In the genomic region with DNA sequence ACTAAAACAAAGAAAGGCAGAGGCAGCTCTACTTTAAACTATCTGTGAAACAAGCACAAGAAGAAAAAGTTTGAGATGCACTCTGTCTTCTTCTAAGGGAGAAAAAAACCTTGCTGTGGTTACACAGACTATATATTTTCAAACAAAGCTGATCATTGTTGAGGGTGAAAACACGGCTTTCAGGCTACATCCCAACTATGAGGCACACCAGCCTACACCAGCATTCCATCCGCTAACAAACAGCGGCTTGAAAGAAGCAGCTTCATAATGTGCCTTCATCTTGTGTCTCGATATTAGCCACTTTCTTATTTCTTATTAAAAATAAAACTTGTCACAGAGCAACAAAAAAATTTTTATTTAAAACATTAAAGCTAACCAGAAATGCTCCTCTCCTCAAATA, we compare ENCODE assay signal across 12 cellular contexts.
DNase-seq lines count a peak whose midpoint lies in the region; ATAC-seq and TF ChIP-seq lines count a peak whose summit lies in the region.
"Had no signal": no experiment of that assay in that cellular context is flagged by ENCODE, and none has a peak within 500 bp of the region (broad histone marks: within the 10 kb centered on the region; RNA-seq: fewer than 3 reads in every experiment).

No MANE protein-coding gene starts in this region.

- no peak for ATAC-seq in GM19463 (IDR thresholded peaks at IDR 0.05; ENCODE audit: unreplicated experiment)
- ATAC-seq in aorta (ENCODE audit: low FRiP score) = no peak
- ATAC-seq: naive thymus-derived CD4-positive, alpha-beta T cell; Panc1 had no signal

- TF ChIP-seq CTCF in left ventricle myocardium inferior (IDR thresholded peaks at IDR 0.05; ENCODE audit: borderline replicate concordance) = no peak
- no peak for TF ChIP-seq CTCF in sigmoid colon (IDR thresholded peaks at IDR 0.05)

- no peak for TF ChIP-seq POLR2A in sigmoid colon (IDR thresholded peaks at IDR 0.05)

- H3K4me1 ChIP-seq in HUES48 (ENCODE audit: control insufficient read depth, insufficient read depth, low read length) (peaks cover 24% of the 10 kb centered on the region), left ventricle myocardium inferior (peaks cover 29% of the 10 kb centered on the region), sigmoid colon (peaks cover 0 to 22% (median 5%) of the 10 kb centered on the region in 4 donors), aorta (ENCODE audit: control insufficient read depth in 1 of 2, insufficient read depth in 2 of 2, low read length in 2 of 2) (no peaks in the 10 kb centered on the region)

- H3K4me3 ChIP-seq in HUES48 (ENCODE audit: low read depth, low read length) (no peak overlapping the region), left ventricle myocardium inferior (peak overlapping the region; percentile 26), sigmoid colon (peak overlapping the region in 3 of 4 donors; percentile 9 to 18 (median 17)), aorta (ENCODE audit: low read length in 2 of 2) (no peak overlapping the region)

- WGBS in sigmoid colon, 2 donors = 65 to 77% methylated on average over 4 of the region's 4 CpGs
- WGBS in aorta, 2 donors = 78 to 79% methylated on average over 4 of the region's 4 CpGs

- DNase-seq in astrocyte of the hippocampus (ENCODE audit: low read depth, low spot score) (peak; percentile 63), left ventricle myocardium inferior (no peak), sigmoid colon (no peak), NOMO-1 (lab: John Stamatoyannopoulos, UW; ENCODE audit: unreplicated experiment in 2 of 2) (no peak), activated T-cell treated with anti-CD3 and anti-CD28 coated beads for 4 hours (no peak), aorta (no peak)
- DNase-seq: activated naive CD4-positive, alpha-beta T cell treated with anti-CD3 and anti-CD28 coated beads, Interleukin-2, amount 10 ng/mL, durations not matched to agents 7 days and 5 days; naive thymus-derived CD4-positive, alpha-beta T cell; NCI-H2227 treated with DMSO at 0.1 percent for 48 hours had no signal

- H3K9me3 ChIP-seq in HUES48 (ENCODE audit: control insufficient read depth, insufficient read depth, low read length) (no peaks in the 10 kb centered on the region), left ventricle myocardium inferior (replicated peaks) (no peaks in the 10 kb centered on the region), sigmoid colon (no peaks in the 10 kb centered on the region), aorta (ENCODE audit: control insufficient read depth, low read length) (no peaks in the 10 kb centered on the region)

- H3K27me3 ChIP-seq in HUES48 (ENCODE audit: control insufficient read depth, insufficient read depth, low read length) (no peaks in the 10 kb centered on the region), left ventricle myocardium inferior (ENCODE audit: low read depth) (no peaks in the 10 kb centered on the region), sigmoid colon (no peaks in the 10 kb centered on the region), aorta (ENCODE audit: control insufficient read depth in 1 of 2, insufficient read depth in 2 of 2, low read length in 1 of 2) (no peaks in the 10 kb centered on the region)

- H3K36me3 ChIP-seq in HUES48 (ENCODE audit: control insufficient read depth, insufficient read depth, low read length) = no peaks in the 10 kb centered on the region
- H3K36me3 ChIP-seq in left ventricle myocardium inferior = no peaks in the 10 kb centered on the region
- no peaks in the 10 kb centered on the region for H3K36me3 ChIP-seq in sigmoid colon
- H3K36me3 ChIP-seq in aorta (ENCODE audit: control insufficient read depth in 1 of 2, insufficient read depth in 2 of 2, low read length in 1 of 2) = no peaks in the 10 kb centered on the region

- TF ChIP-seq EP300 in sigmoid colon (IDR thresholded peaks at IDR 0.05) = no peak

- H3K27ac ChIP-seq in HUES48 (ENCODE audit: low read depth, low read length) (peak overlapping the region; percentile 9), left ventricle myocardium inferior (replicated peaks) (peak overlapping the region; percentile 51), sigmoid colon (peak overlapping the region in 3 of 4 donors; percentile 16 to 39 (median 27)), aorta (ENCODE audit: low read depth in 1 of 2, low read length in 2 of 2) (no peak overlapping the region)

- intact Hi-C loops in left ventricle myocardium inferior (cut with micrococcal nuclease) = no loop called here
- intact Hi-C loops in sigmoid colon (cut with DNase I) = no loop called here
- intact Hi-C loops in aorta (cut with DNase I) = no loop called here

- no peak overlapping the region for H3K9ac ChIP-seq in HUES48 (ENCODE audit: low read depth, low read length)

Comparison
In these comparisons a context has a peak if more than half of its experiments do, and no peak if none do; other contexts are left out.
1. H3K27ac ChIP-seq: peak in HUES48 (single experiment), left ventricle myocardium inferior (single experiment) and sigmoid colon (3 of 4); none in aorta (0 of 2).
2. H3K4me3 ChIP-seq: peak in left ventricle myocardium inferior (single experiment) and sigmoid colon (3 of 4); none in HUES48 (single experiment) and aorta (0 of 2).